In the genomic region with DNA sequence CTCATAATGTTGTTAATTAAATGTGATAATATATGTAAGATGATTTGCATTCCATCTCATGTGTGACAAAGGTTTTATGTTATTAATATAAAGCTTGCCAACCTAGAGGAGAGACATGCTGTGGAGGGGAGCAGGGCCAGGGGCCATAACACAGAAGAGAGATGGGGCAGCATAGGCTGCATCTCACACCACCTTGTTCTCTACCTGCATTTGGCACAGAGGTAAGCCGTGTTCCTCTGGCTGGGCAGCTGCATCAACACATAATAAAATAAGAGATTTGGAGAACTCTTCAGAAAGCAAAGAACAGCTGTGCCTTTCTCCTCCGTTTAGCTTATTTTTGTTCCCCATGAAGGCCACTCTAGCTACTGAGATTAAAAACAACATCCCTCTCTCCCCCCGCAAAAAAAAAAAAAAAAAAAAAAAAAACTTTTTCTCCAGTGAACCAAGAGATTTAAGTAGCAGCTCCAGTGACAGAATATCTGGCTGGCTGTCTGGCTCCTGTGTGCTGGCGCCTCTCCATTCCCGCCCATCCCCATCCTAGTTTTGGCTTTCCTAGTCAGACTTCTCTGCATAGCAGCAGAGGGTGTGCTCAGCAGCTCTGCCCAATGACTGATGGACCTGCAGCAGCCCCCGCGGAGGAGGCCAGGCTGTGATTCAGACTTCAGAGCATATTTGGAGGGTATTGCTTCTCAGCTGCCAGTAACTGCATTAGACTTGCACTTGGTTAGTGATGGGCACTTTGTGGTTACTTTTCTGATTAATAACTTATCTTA, we compare ENCODE assay signal across 10 cellular contexts. TPM values are rescaled to one million over a fixed set of nuclear protein-coding genes. Genes with fewer than 3 reads are reported as not detected.
DNase-seq lines count a peak whose midpoint lies in the region; ATAC-seq, FAIRE-seq and TF ChIP-seq lines count a peak whose summit lies in the region.
"Had no signal": no experiment of that assay in that cellular context is flagged by ENCODE, and none has a peak within 500 bp of the region (broad histone marks: within the 10 kb centered on the region; RNA-seq: fewer than 3 reads in every experiment).

No MANE protein-coding gene starts in this region.

- intact Hi-C loops in kidney (cut with DNase I): no loop called here
- intact Hi-C loops in CD4-positive, alpha-beta T cell (cut with DNase I, micrococcal nuclease): no loop called here

- CTCF ChIA-PET in CD4-positive, alpha-beta T cell (lab: Charles Lee): interaction anchor here (1.1 kb wide), 1 partner anchor 27 kb away, joined by 3 read pairs; no protein-coding TSS in a partner anchor

- H3K4me1 Mint-ChIP-seq in CD4-positive, alpha-beta T cell (ENCODE audit: low read depth): no peaks in the 10 kb centered on the region

- no peak overlapping the region for H3K9ac ChIP-seq in kidney (ENCODE audit: low read length in 2 of 2)

- no peaks in the 10 kb centered on the region for H3K9me3 Mint-ChIP-seq in CD4-positive, alpha-beta T cell

- H3K4me1 ChIP-seq in kidney (ENCODE audit: control insufficient read depth in 1 of 2, insufficient read depth in 1 of 2, low read depth in 1 of 2, low read length in 2 of 2): no peaks in the 10 kb centered on the region

- no peaks in the 10 kb centered on the region for H3K36me3 ChIP-seq in kidney (ENCODE audit: control insufficient read depth in 1 of 2, insufficient read depth in 2 of 2, low read length in 2 of 2)

- no peak overlapping the region for H3K27ac Mint-ChIP-seq in CD4-positive, alpha-beta T cell

- peaks cover 18% of the 10 kb centered on the region for H3K27me3 Mint-ChIP-seq in CD4-positive, alpha-beta T cell

- H3K4me3 ChIP-seq in skeletal muscle cell (ENCODE audit: low read depth, low read length) (no peak overlapping the region), kidney (ENCODE audit: low read length in 2 of 2) (no peak overlapping the region)
- H3K4me3 ChIP-seq: lung had no signal

- peak; percentile 40 for DNase-seq in GM04503 (ENCODE audit: low read depth)
- peak; percentile 11 to 44 for DNase-seq in SHP77 (lab: John Stamatoyannopoulos, UW)
- peak; percentile 17 for DNase-seq in glomerular visceral epithelial cell (ENCODE audit: extremely low spot score)
- DNase-seq in skeletal muscle cell (ENCODE audit: low read depth): peak; percentile 44
- DNase-seq in AML-193 (lab: John Stamatoyannopoulos, UW): no peak
- no peak for DNase-seq in kidney
- DNase-seq in NAMALWA (ENCODE audit: low spot score): no peak
- no peak for DNase-seq in CD4-positive, alpha-beta T cell

- no peak overlapping the region for H3K27ac ChIP-seq in kidney (ENCODE audit: low read depth in 2 of 2, low read length in 2 of 2)
- no peak overlapping the region for H3K27ac ChIP-seq in CD4-positive, alpha-beta T cell (ENCODE audit: low read depth, low read length)
- H3K27ac ChIP-seq: VCaP had no signal

- no peak for TF ChIP-seq CTCF in kidney (IDR thresholded peaks at IDR 0.05; ENCODE audit: borderline replicate concordance, extremely low read depth, insufficient read depth)
- no peak for TF ChIP-seq CTCF in CD4-positive, alpha-beta T cell (IDR thresholded peaks at IDR 0.05)

- FAIRE-seq in kidney (lab: Jason Lieb, UNC): no peak

- no peaks in the 10 kb centered on the region for H3K36me3 Mint-ChIP-seq in CD4-positive, alpha-beta T cell (ENCODE audit: low read depth)

- no peaks in the 10 kb centered on the region for H3K9me3 ChIP-seq in kidney (ENCODE audit: control insufficient read depth in 1 of 2, low read length in 2 of 2)
- no peaks in the 10 kb centered on the region for H3K9me3 ChIP-seq in CD4-positive, alpha-beta T cell (ENCODE audit: control insufficient read depth, low read length)

- ATAC-seq in CD4-positive, alpha-beta T cell (ENCODE audit: poor library complexity): no peak

- POLR2A ChIA-PET in CD4-positive, alpha-beta T cell (lab: Charles Lee): no interaction called here

- H3K27me3 ChIP-seq in CD4-positive, alpha-beta T cell (ENCODE audit: control insufficient read depth, insufficient read depth, low read length): no peaks in the 10 kb centered on the region

- no peak overlapping the region for H3K4me3 Mint-ChIP-seq in CD4-positive, alpha-beta T cell

RNA-seq across cellular contexts. Expression of a gene that starts 52.2 kb away (rescaled TPM):
- not detected for total RNA-seq in kidney
- not detected for polyA plus RNA-seq in kidney (ENCODE audit: insufficient read depth, low read depth, low replicate concordance)
- total RNA-seq in CD4-positive, alpha-beta T cell: not detected
- polyA plus RNA-seq: lung had no signal

Comparison
In these comparisons a context has a peak if more than half of its experiments do, and no peak if none do; other contexts are left out.
1. DNase-seq: peak in GM04503 (single experiment), SHP77 (2 of 2), glomerular visceral epithelial cell (single experiment) and skeletal muscle cell (single experiment); none in AML-193 (0 of 2), kidney (single experiment), NAMALWA (single experiment) and CD4-positive, alpha-beta T cell (0 of 10).